Comparison of ENCODE assay signal across 21 cellular contexts in the genomic region with DNA sequence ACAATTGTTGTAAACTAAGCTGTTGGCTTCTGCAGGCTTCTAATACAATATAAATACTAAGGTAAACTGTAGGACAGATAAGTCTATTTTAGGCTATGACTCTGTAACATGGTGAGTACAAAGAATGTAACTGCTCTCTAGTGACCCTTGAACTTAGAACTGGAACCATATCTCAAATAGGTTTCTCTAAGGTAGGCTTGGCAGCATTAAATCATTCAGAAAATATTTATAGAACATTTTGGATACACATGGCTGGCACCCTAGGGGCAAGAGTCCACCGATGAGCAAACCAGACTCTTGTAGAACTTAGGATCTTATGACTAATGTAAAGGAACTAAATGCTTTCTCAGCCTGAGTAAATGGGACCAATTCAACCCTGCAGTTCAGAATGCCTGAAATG. TPM values are rescaled to one million over a fixed set of nuclear protein-coding genes. Genes with fewer than 3 reads are reported as not detected.
A peak's percentile ranks its signal among the peaks of the same experiment; 100 is the strongest.
DNase-seq lines count a peak whose midpoint lies in the region; ATAC-seq and TF ChIP-seq lines count a peak whose summit lies in the region.
"Had no signal": no experiment of that assay in that cellular context is flagged by ENCODE, and none has a peak within 500 bp of the region (broad histone marks: within the 10 kb centered on the region; RNA-seq: fewer than 3 reads in every experiment).

No MANE protein-coding gene starts in this region.

- in situ Hi-C loops in transverse colon (cut with MboI; ENCODE audit: low pct_ligation_motif_present in 1 of 4, low pct_unique_long_range_greater_than_20kb in 1 of 4, low sequenced_read_pairs in 3 of 4) = loop anchor here in 2 of 4 donors (25.0 kb wide), 2 partner anchors 88 to 413 kb away; no protein-coding TSS in a partner anchor

- no peak overlapping the region for H3K4me3 ChIP-seq in cardiac muscle cell
- H3K4me3 ChIP-seq in body of pancreas = no peak overlapping the region
- H3K4me3 ChIP-seq in transverse colon = no peak overlapping the region
- H3K4me3 ChIP-seq: BLaER1, breast epithelium, upper lobe of left lung had no signal

- DNase-seq in cardiac muscle cell (ENCODE audit: low read depth in 1 of 2, low spot score in 1 of 2) (peak in 1 of 2 donors; percentile 10), left cardiac atrium (no peak), body of pancreas (peak in 2 of 4 donors; percentile 15 to 23), kidney tubule cell (ENCODE audit: low spot score) (peak; percentile 87), transverse colon (peak; percentile 50), AG20443 (ENCODE audit: low spot score) (no peak)
- no peak for DNase-seq in activated CD4-positive, alpha-beta T cell treated with anti-CD3 and anti-CD28 coated beads for 4 hours
- DNase-seq: activated CD8-positive, alpha-beta memory T cell treated with anti-CD3 and anti-CD28 coated beads for 24 hours; activated naive CD4-positive, alpha-beta T cell treated with Interleukin-2 at 50 U/mL for 16 hours; activated T-cell treated with anti-CD3 and anti-CD28 coated beads, Interleukin-2, amount 50 U/mL, for 4 hours; HCEC 1CT; naive thymus-derived CD4-positive, alpha-beta T cell; NCI-H187; NCI-H748 treated with DMSO at 0.1 percent for 48 hours; right cardiac atrium; stimulated activated CD8-positive, alpha-beta memory T cell treated with anti-CD3 and anti-CD28 coated beads, Interleukin-4, amount 100 ng/mL, for 48 hours; upper lobe of left lung had no signal

- no peaks in the 10 kb centered on the region for H3K27me3 ChIP-seq in cardiac muscle cell
- no peaks in the 10 kb centered on the region for H3K27me3 ChIP-seq in body of pancreas
- H3K27me3 ChIP-seq in transverse colon = no peaks in the 10 kb centered on the region
- H3K27me3 ChIP-seq: BLaER1, breast epithelium, upper lobe of left lung had no signal

- no peak for TF ChIP-seq EP300 in transverse colon (IDR thresholded peaks at IDR 0.05; ENCODE audit: low read depth)

- H3K9me3 ChIP-seq in cardiac muscle cell (ENCODE audit: low read depth) = no peaks in the 10 kb centered on the region
- no peaks in the 10 kb centered on the region for H3K9me3 ChIP-seq in body of pancreas
- H3K9me3 ChIP-seq in transverse colon = no peaks in the 10 kb centered on the region
- H3K9me3 ChIP-seq: BLaER1, breast epithelium, upper lobe of left lung had no signal

- no peak for TF ChIP-seq CTCF in cardiac muscle cell (IDR thresholded peaks at IDR 0.05; ENCODE audit: low read depth, low read length)
- TF ChIP-seq CTCF in body of pancreas (IDR thresholded peaks at IDR 0.05) = no peak
- no peak for TF ChIP-seq CTCF in transverse colon (IDR thresholded peaks at IDR 0.05)

- intact Hi-C loops in left cardiac atrium (cut with DNase I) (no loop called here), body of pancreas (cut with DNase I) (no loop called here), transverse colon (cut with DNase I; ENCODE audit: low total_unique reads) (no loop called here)

- H3K36me3 ChIP-seq in cardiac muscle cell (no peaks in the 10 kb centered on the region), body of pancreas (replicated peaks in 1 of 2; ENCODE audit: insufficient read depth in 1 of 2, low read depth in 2 of 2) (no peaks in the 10 kb centered on the region), transverse colon (no peaks in the 10 kb centered on the region)
- H3K36me3 ChIP-seq: BLaER1, breast epithelium, upper lobe of left lung had no signal

- H3K4me1 ChIP-seq in cardiac muscle cell (ENCODE audit: low read depth) = peaks cover 10% of the 10 kb centered on the region
- peaks cover 8% of the 10 kb centered on the region for H3K4me1 ChIP-seq in body of pancreas
- peaks cover 0 to 20% (median 7%) of the 10 kb centered on the region in 4 donors for H3K4me1 ChIP-seq in transverse colon
- H3K4me1 ChIP-seq: BLaER1, breast epithelium, upper lobe of left lung had no signal

- ATAC-seq in left cardiac atrium (no peak), body of pancreas (peak; percentile 59), GM18861 (IDR thresholded peaks at IDR 0.05; ENCODE audit: unreplicated experiment) (no peak)
- ATAC-seq: activated T-cell treated with anti-CD3 and anti-CD28 coated beads, Interleukin-2, amount 50 U/mL, for 4 hours; naive thymus-derived CD4-positive, alpha-beta T cell had no signal

- TF ChIP-seq POLR2A in body of pancreas (IDR thresholded peaks at IDR 0.05) = no peak
- no peak for TF ChIP-seq POLR2A in transverse colon (IDR thresholded peaks at IDR 0.05)

- H3K27ac ChIP-seq in cardiac muscle cell (peak overlapping the region; percentile 42), body of pancreas (no peak overlapping the region), transverse colon (peak overlapping the region; percentile 55 to 71 (median 66))
- H3K27ac ChIP-seq: BLaER1, breast epithelium, KMS-11, upper lobe of left lung had no signal

- WGBS in body of pancreas, 2 donors = 29 to 57% methylated on average over 1 of the region's 1 CpG
- WGBS in transverse colon (ENCODE audit: low coverage in 1 of 2), 2 donors = 62 to 71% methylated on average over 1 of the region's 1 CpG

RNA-seq across cellular contexts. Expression of gene SLC25A3, which starts 19.4 kb away (rescaled TPM):
- 1,140 and 1,319 TPM in 2 replicates for total RNA-seq in cardiac muscle cell
- polyA plus RNA-seq in cardiac muscle cell = 711 and 804 TPM in 2 replicates
- total RNA-seq in left cardiac atrium = 1,000 to 10,000 TPM in 1 of 2 donors, 100 to 1,000 TPM in 1; 988 to 1,201 TPM
- total RNA-seq in body of pancreas = 100 to 1,000 TPM; 202 to 291 TPM
- 100 to 1,000 TPM; 224 to 690 (median 542) TPM for total RNA-seq in transverse colon

RNA-seq across cellular contexts. Expression of gene TMPO, which starts 58.7 kb away (rescaled TPM):
- 98.1 and 123 TPM in 2 replicates for total RNA-seq in cardiac muscle cell
- polyA plus RNA-seq in cardiac muscle cell = 26.6 and 40.9 TPM in 2 replicates
- total RNA-seq in left cardiac atrium = 10 to 100 TPM; 16.8 to 23.1 TPM
- total RNA-seq in body of pancreas = 10 to 100 TPM; 84.7 to 94.9 TPM
- 100 to 1,000 TPM in 1 of 4 donors, 10 to 100 TPM in 3; 57.8 to 164 (median 89.0) TPM for total RNA-seq in transverse colon

Comparison
In these comparisons a context has a peak if more than half of its experiments do, and no peak if none do; other contexts are left out.
1. DNase-seq: peak in kidney tubule cell (single experiment) and transverse colon (single experiment); none in left cardiac atrium (single experiment), AG20443 (single experiment) and activated CD4-positive, alpha-beta T cell treated with anti-CD3 and anti-CD28 coated beads for 4 hours (0 of 2).
2. H3K27ac ChIP-seq: peak in cardiac muscle cell (single experiment) and transverse colon (4 of 4); none in body of pancreas (0 of 4).